15 cellular contexts compared by ENCODE assay signal in the genomic region with DNA sequence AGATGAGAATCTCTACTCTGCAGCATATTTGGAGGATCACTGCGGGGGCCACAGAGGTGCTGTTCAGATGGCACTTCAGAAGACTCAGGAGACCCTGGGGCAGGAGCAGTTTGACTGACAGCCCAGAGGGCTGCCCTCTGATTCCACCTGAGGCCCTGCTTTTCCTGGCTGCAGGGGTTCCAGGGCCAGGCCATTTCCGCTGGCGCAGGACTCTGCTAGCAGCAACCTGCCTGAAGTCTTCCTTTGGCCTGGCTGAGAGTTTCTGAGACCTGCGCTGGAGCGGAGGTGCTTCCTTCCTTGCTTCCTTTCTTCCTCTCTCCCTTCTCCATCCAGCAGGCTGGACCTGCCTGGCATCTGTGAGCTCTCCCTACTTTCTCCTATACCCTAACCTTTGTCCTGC. TPM values are rescaled to one million over a fixed set of nuclear protein-coding genes. Genes with fewer than 3 reads are reported as not detected.
A peak's percentile ranks its signal among the peaks of the same experiment; 100 is the strongest.
DNase-seq lines count a peak whose midpoint lies in the region; TF ChIP-seq lines count a peak whose summit lies in the region.
"Had no signal": no experiment of that assay in that cellular context is flagged by ENCODE, and none has a peak within 500 bp of the region (broad histone marks: within the 10 kb centered on the region; RNA-seq: fewer than 3 reads in every experiment).

No MANE protein-coding gene starts in this region.

- H2AK5ac ChIP-seq in trophoblast cell (ENCODE audit: low read length), result no peak overlapping the region

- no peaks in the 10 kb centered on the region for H4K20me1 ChIP-seq in osteoblast (ENCODE audit: insufficient read depth, low read length)

- H4K8ac ChIP-seq in trophoblast cell (ENCODE audit: low read depth, low read length), result no peak overlapping the region

- no peaks in the 10 kb centered on the region for H3K9me3 ChIP-seq in Peyer's patch
- H3K9me3 ChIP-seq in osteoblast (ENCODE audit: low read depth, low read length), result no peaks in the 10 kb centered on the region
- H3K9me3 ChIP-seq in trophoblast cell (ENCODE audit: insufficient read depth, low read depth, low read length), result peaks cover 3% of the 10 kb centered on the region
- no peaks in the 10 kb centered on the region for H3K9me3 ChIP-seq in colonic mucosa
- H3K9me3 ChIP-seq: A549, BE2C had no signal

- no peak overlapping the region for H2BK12ac ChIP-seq in trophoblast cell (ENCODE audit: low read length)

- no peak overlapping the region for H3K18ac ChIP-seq in trophoblast cell (ENCODE audit: low read length)

- no peak overlapping the region for H4K91ac ChIP-seq in trophoblast cell (ENCODE audit: low read depth, low read length)

- no peak overlapping the region for H2BK120ac ChIP-seq in trophoblast cell (ENCODE audit: insufficient read depth, low read length, poor library complexity)

- no peak overlapping the region for H3K14ac ChIP-seq in trophoblast cell (ENCODE audit: low read length)

- peaks cover 0 to 8% (median 0%) of the 10 kb centered on the region in 3 donors for H3K36me3 ChIP-seq in Peyer's patch
- no peaks in the 10 kb centered on the region for H3K36me3 ChIP-seq in osteoblast (ENCODE audit: insufficient read depth, low read length)
- H3K36me3 ChIP-seq in trophoblast cell (ENCODE audit: control insufficient read depth in 1 of 2, insufficient read depth in 2 of 2, low read length in 2 of 2), result no peaks in the 10 kb centered on the region
- no peaks in the 10 kb centered on the region for H3K36me3 ChIP-seq in colonic mucosa
- H3K36me3 ChIP-seq: BE2C had no signal

- H3K4ac ChIP-seq in trophoblast cell (ENCODE audit: low read depth, low read length), result no peak overlapping the region

- no peak overlapping the region for H3K27ac ChIP-seq in Peyer's patch
- H3K27ac ChIP-seq in osteoblast (ENCODE audit: low read depth, low read length), result no peak overlapping the region
- no peak overlapping the region for H3K27ac ChIP-seq in trophoblast cell (ENCODE audit: low read depth, low read length)
- H3K27ac ChIP-seq in colonic mucosa, result no peak overlapping the region
- H3K27ac ChIP-seq: A549 had no signal

- intact Hi-C loops in colonic mucosa (cut with DNase I), result no loop called here

- no CpG with 5 or more reads among the region's 5 CpGs for WGBS in trophoblast cell (ENCODE audit: extremely low coverage, insufficient coverage, insufficient read length)

- H2AFZ ChIP-seq in osteoblast (ENCODE audit: low read length), result no peak overlapping the region
- H2AFZ ChIP-seq in trophoblast cell (ENCODE audit: insufficient read depth, low read length, poor library complexity), result no peak overlapping the region

- no peaks in the 10 kb centered on the region for H3K79me1 ChIP-seq in trophoblast cell (ENCODE audit: low read length)

- no peaks in the 10 kb centered on the region for H3K4me1 ChIP-seq in Peyer's patch
- no peaks in the 10 kb centered on the region for H3K4me1 ChIP-seq in osteoblast (ENCODE audit: insufficient read depth, low read length)
- peaks cover 6% of the 10 kb centered on the region in 2 experiments for H3K4me1 ChIP-seq in trophoblast cell (ENCODE audit: control insufficient read depth in 1 of 2, insufficient read depth in 2 of 2, low read length in 2 of 2)
- no peaks in the 10 kb centered on the region for H3K4me1 ChIP-seq in colonic mucosa
- H3K4me1 ChIP-seq: A549 had no signal

- no peak overlapping the region for H3K23ac ChIP-seq in trophoblast cell (ENCODE audit: low read length)

- H3K27me3 ChIP-seq in Peyer's patch, result no peaks in the 10 kb centered on the region
- peaks cover 8% of the 10 kb centered on the region for H3K27me3 ChIP-seq in osteoblast (ENCODE audit: insufficient read depth, low read length)
- H3K27me3 ChIP-seq in trophoblast cell (ENCODE audit: insufficient read depth, low read length), result no peaks in the 10 kb centered on the region
- no peaks in the 10 kb centered on the region for H3K27me3 ChIP-seq in colonic mucosa
- H3K27me3 ChIP-seq: BE2C had no signal

- DNase-seq in Peyer's patch, result peak in 2 of 3 donors; percentile 16 to 25
- DNase-seq in left kidney (ENCODE audit: low read depth, low spot score), result peak; percentile 21
- DNase-seq in osteoblast (ENCODE audit: insufficient read length, low spot score, missing footprints), result peak; percentile 59
- no peak for DNase-seq in trophoblast cell
- no peak for DNase-seq in colonic mucosa
- DNase-seq in NCI-H128 (lab: John Stamatoyannopoulos, UW; ENCODE audit: unreplicated experiment), result no peak
- DNase-seq: BE2C; CD4-positive, alpha-beta memory T cell; COR-L47; DMS153; DND-41; GF-D8 had no signal

- H3K79me2 ChIP-seq in osteoblast (ENCODE audit: insufficient read depth, low read length) (no peaks in the 10 kb centered on the region), trophoblast cell (ENCODE audit: control insufficient read depth, insufficient read depth, low read length, poor library complexity) (no peaks in the 10 kb centered on the region)

- no peak overlapping the region for H4K12ac ChIP-seq in trophoblast cell (ENCODE audit: low read depth, low read length)

- H3K4me3 ChIP-seq in Peyer's patch, result no peak overlapping the region
- H3K4me3 ChIP-seq in osteoblast (ENCODE audit: insufficient read depth, low read length), result no peak overlapping the region
- no peak overlapping the region for H3K4me3 ChIP-seq in trophoblast cell (ENCODE audit: low read depth, low read length)
- H3K4me3 ChIP-seq in colonic mucosa, result no peak overlapping the region
- H3K4me3 ChIP-seq: A549 had no signal

- no peak overlapping the region for H2BK5ac ChIP-seq in trophoblast cell (ENCODE audit: low read depth, low read length, poor library complexity)

- TF ChIP-seq POLR2A in Peyer's patch (IDR thresholded peaks at IDR 0.05), result no peak

- no peak overlapping the region for H3K4me2 ChIP-seq in osteoblast (ENCODE audit: insufficient read depth, low read length)
- H3K4me2 ChIP-seq in trophoblast cell (ENCODE audit: low read length), result no peak overlapping the region
- H3K4me2 ChIP-seq: A549 had no signal

- TF ChIP-seq CTCF in Peyer's patch (IDR thresholded peaks at IDR 0.05), result no peak
- no peak for TF ChIP-seq CTCF in osteoblast (IDR thresholded peaks at IDR 0.05; ENCODE audit: extremely low read depth, low read depth, low read length)
- TF ChIP-seq CTCF in colonic mucosa (IDR thresholded peaks at IDR 0.05), result no peak

- H3K9ac ChIP-seq in trophoblast cell (ENCODE audit: low read length), result no peak overlapping the region
- no peak overlapping the region for H3K9ac ChIP-seq in colonic mucosa (ENCODE audit: low read depth in 2 of 2, low read length in 2 of 2)

RNA-seq across cellular contexts. Expression of a gene that starts 11.8 kb away (rescaled TPM):
- total RNA-seq in Peyer's patch (10 to 100 TPM in 2 of 4 donors, 1 to 10 TPM in 2; 3.5 to 18.4 (median 8.5) TPM), osteoblast (3.5 and 6.5 TPM in 2 replicates), colonic mucosa (10 to 100 TPM; 48.9 to 61.2 TPM)
- 0.19 TPM in 2 replicates for polyA plus RNA-seq in trophoblast cell (2013)
- total RNA-seq: CD4-positive, alpha-beta memory T cell had no signal
- polyA plus RNA-seq: CD4-positive, alpha-beta memory T cell had no signal

RNA-seq across cellular contexts. Expression of a gene that starts 52.4 kb away (rescaled TPM):
- not detected for total RNA-seq in Peyer's patch
- total RNA-seq in osteoblast, result not detected in 2 replicates
- polyA plus RNA-seq in trophoblast cell (2013), result 0.01 TPM in 2 replicates
- not detected for total RNA-seq in colonic mucosa
- total RNA-seq: CD4-positive, alpha-beta memory T cell; HT1080 had no signal
- polyA plus RNA-seq: A549; AG04450; CD4-positive, alpha-beta memory T cell had no signal

Comparison
In these comparisons a context has a peak if more than half of its experiments do, and no peak if none do; other contexts are left out.
1. DNase-seq: peak in Peyer's patch (2 of 3), left kidney (single experiment) and osteoblast (single experiment); none in trophoblast cell (0 of 2), colonic mucosa (single experiment) and NCI-H128 (single experiment).